Comparison of ENCODE assay signal across 20 cellular contexts in genomic region chr12:104504151-104504550, GRCh38. TPM values are rescaled to one million over a fixed set of nuclear protein-coding genes. Genes with fewer than 3 reads are reported as not detected.
A peak's percentile ranks its signal among the peaks of the same experiment; 100 is the strongest.
DNase-seq lines count a peak whose midpoint lies in the region; ATAC-seq and TF ChIP-seq lines count a peak whose summit lies in the region.
"Had no signal": no experiment of that assay in that cellular context is flagged by ENCODE, and none has a peak within 500 bp of the region (broad histone marks: within the 10 kb centered on the region; RNA-seq: fewer than 3 reads in every experiment).

No MANE protein-coding gene starts in this region.

- no peaks in the 10 kb centered on the region for H3K9me2 ChIP-seq in OCI-LY7 (ENCODE audit: insufficient read depth, low read length)

- no peak for DNase-seq in left ventricle myocardium superior
- no peak for DNase-seq in left cardiac atrium
- no peak for DNase-seq in OCI-LY7 (ENCODE audit: low spot score)
- DNase-seq in kidney tubule cell (ENCODE audit: low spot score) = peak; percentile 13
- DNase-seq in stimulated activated naive B cell treated with anti-CD40 and anti-IgM and Interleukin-4, amounts not matched to agents 10 μg/mL and 1 μg/mL and 100 μg/mL, for 72 hours = no peak
- no peak for DNase-seq in HCEC 1CT
- DNase-seq: Caco-2, DMS53, GOT3, Karpas-422, MM.1S, NCI-H1105, NCI-H187, NCI-H345, NCI-H526, RPMI8226, SIG-M5 had no signal

- H4K20me1 ChIP-seq in OCI-LY7 (ENCODE audit: insufficient read depth, low read length) = no peaks in the 10 kb centered on the region

- peak overlapping the region; percentile 68 for H3K27ac ChIP-seq in OCI-LY7 (ENCODE audit: low read depth, low read length, poor library complexity, severe bottlenecking)
- H3K27ac ChIP-seq: A549 had no signal

- H3K9me3 ChIP-seq in OCI-LY7 (ENCODE audit: low read length) = no peaks in the 10 kb centered on the region; the same call in 1 of the 2 replicates
- H3K9me3 ChIP-seq: A549, Caco-2 had no signal

- H3K36me3 ChIP-seq in OCI-LY7 (ENCODE audit: insufficient read depth, low read length) = peaks cover 9% of the 10 kb centered on the region

- peak overlapping the region in 1 of 2 donors; percentile 30 for H3K4me3 Mint-ChIP-seq in stimulated activated naive B cell treated with anti-CD40 and anti-IgM and Interleukin-4, amounts not matched to agents 10 μg/mL and 1 μg/mL and 100 μg/mL, for 72 hours

- no peak overlapping the region for H2AFZ ChIP-seq in OCI-LY7 (ENCODE audit: low read length)

- peaks cover 98% of the 10 kb centered on the region for H3K4me1 ChIP-seq in OCI-LY7 (ENCODE audit: insufficient read depth, low read length, poor library complexity, severe bottlenecking)
- H3K4me1 ChIP-seq: Caco-2 had no signal

- peaks cover 72 to 99% of the 10 kb centered on the region in 2 donors for H3K4me1 Mint-ChIP-seq in stimulated activated naive B cell treated with anti-CD40 and anti-IgM and Interleukin-4, amounts not matched to agents 10 μg/mL and 1 μg/mL and 100 μg/mL, for 72 hours

- H3K36me3 Mint-ChIP-seq in stimulated activated naive B cell treated with anti-CD40 and anti-IgM and Interleukin-4, amounts not matched to agents 10 μg/mL and 1 μg/mL and 100 μg/mL, for 72 hours = peaks cover 50 to 70% of the 10 kb centered on the region in 2 donors

- H3K79me2 ChIP-seq in OCI-LY7 (ENCODE audit: insufficient read depth, low read depth, low read length) = peaks cover 81% of the 10 kb centered on the region; the same call in 1 of the 2 replicates

- CTCF ChIA-PET in OCI-LY7 (lab: Charles Lee; ENCODE audit: unreplicated experiment) = no interaction called here

- no peak overlapping the region for H3K4me3 ChIP-seq in OCI-LY7 (ENCODE audit: low read depth, low read length, poor library complexity, severe bottlenecking)
- H3K4me3 ChIP-seq: A549 had no signal

- BruUV-seq in OCI-LY7 (replicated peaks; lab: Mats Ljungman, UMichigan) = no TSS peak

- TF ChIP-seq CTCF in OCI-LY7 (conservative IDR thresholded peaks at IDR 0.05; ENCODE audit: low read length) = no peak

- H3K27ac Mint-ChIP-seq in stimulated activated naive B cell treated with anti-CD40 and anti-IgM and Interleukin-4, amounts not matched to agents 10 μg/mL and 1 μg/mL and 100 μg/mL, for 72 hours = peak overlapping the region; percentile 82

- H3K9me3 Mint-ChIP-seq in stimulated activated naive B cell treated with anti-CD40 and anti-IgM and Interleukin-4, amounts not matched to agents 10 μg/mL and 1 μg/mL and 100 μg/mL, for 72 hours = peaks cover 5 to 10% of the 10 kb centered on the region in 2 donors

- ATAC-seq in left ventricle myocardium superior = peak; percentile 6
- ATAC-seq in left cardiac atrium = no peak
- no peak for ATAC-seq in stimulated activated naive B cell treated with anti-CD40 and anti-IgM and Interleukin-4, amounts not matched to agents 10 μg/mL and 1 μg/mL and 100 μg/mL, for 72 hours (replicated peaks)
- ATAC-seq in GM18511 (IDR thresholded peaks at IDR 0.05; ENCODE audit: unreplicated experiment) = no peak
- ATAC-seq in GM21825 (IDR thresholded peaks at IDR 0.05; ENCODE audit: unreplicated experiment) = no peak
- ATAC-seq: A549 had no signal

- H3K4me2 ChIP-seq in OCI-LY7 (ENCODE audit: low read length) = peak overlapping the region; percentile 92
- H3K4me2 ChIP-seq: A549 had no signal

- POLR2A ChIA-PET in OCI-LY7 (lab: Charles Lee) = interaction anchor here (1.4 kb wide), 1 partner anchor 17 kb away, joined by 4 read pairs; no protein-coding TSS in a partner anchor

- H3K27me3 Mint-ChIP-seq in stimulated activated naive B cell treated with anti-CD40 and anti-IgM and Interleukin-4, amounts not matched to agents 10 μg/mL and 1 μg/mL and 100 μg/mL, for 72 hours = no peaks in the 10 kb centered on the region

- intact Hi-C loops in left ventricle myocardium superior (cut with micrococcal nuclease) (no loop called here), left cardiac atrium (cut with DNase I) (no loop called here), OCI-LY7 (cut with micrococcal nuclease; ENCODE audit: unreplicated experiment) (no loop called here)

RNA-seq across cellular contexts. Expression of gene CHST11, which starts 47.4 kb away (rescaled TPM):
- total RNA-seq in left ventricle myocardium superior (3.4 TPM), left cardiac atrium (10 to 100 TPM; 12.9 to 17.7 TPM), OCI-LY7 (2022) (15.2 and 16.8 TPM in 2 replicates)
- 35.8 and 41.6 TPM in 2 replicates for total RNA-seq in OCI-LY7 (2014; rRNA removed; shearing (Covaris generic))
